ENCODE assay signal across 1 cellular context in the genomic region with DNA sequence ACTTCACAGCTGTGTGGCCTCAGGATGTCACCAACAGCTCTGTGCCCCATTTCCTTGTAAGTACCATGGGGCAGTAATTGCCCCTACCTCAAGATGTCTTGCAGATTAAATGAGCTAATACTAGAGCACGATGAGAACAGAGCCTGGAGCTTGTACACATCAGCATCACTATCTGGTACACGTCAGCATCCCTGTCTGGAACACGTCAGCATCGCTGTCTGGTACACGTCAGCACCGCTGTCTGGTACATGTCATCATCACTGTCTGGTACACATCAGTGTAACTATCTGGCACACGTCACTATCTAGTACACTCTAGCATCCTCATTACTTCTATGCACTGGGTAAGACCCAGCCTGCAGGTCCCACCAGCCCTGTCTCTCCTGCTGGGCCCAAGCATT.
TF ChIP-seq lines count a peak whose summit lies in the region.

No MANE protein-coding gene starts in this region.

TF ChIP-seq in IMR-90, 13 proteins besides CTCF, POLR2A, EP300 and RAD21 (continued from another document):
- TF ChIP-seq, protein P1, sequence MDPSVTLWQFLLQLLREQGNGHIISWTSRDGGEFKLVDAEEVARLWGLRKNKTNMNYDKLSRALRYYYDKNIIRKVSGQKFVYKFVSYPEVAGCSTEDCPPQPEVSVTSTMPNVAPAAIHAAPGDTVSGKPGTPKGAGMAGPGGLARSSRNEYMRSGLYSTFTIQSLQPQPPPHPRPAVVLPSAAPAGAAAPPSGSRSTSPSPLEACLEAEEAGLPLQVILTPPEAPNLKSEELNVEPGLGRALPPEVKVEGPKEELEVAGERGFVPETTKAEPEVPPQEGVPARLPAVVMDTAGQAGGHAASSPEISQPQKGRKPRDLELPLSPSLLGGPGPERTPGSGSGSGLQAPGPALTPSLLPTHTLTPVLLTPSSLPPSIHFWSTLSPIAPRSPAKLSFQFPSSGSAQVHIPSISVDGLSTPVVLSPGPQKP (IDR thresholded peaks at IDR 0.05; ENCODE audit: borderline replicate concordance, low read depth, low read length) = no peak
- TF ChIP-seq CHD1 (IDR thresholded peaks at IDR 0.05; ENCODE audit: low read depth, low read length) = no peak
- no peak for TF ChIP-seq MAFK (IDR thresholded peaks at IDR 0.05; ENCODE audit: low read depth, low read length)
- TF ChIP-seq MAZ (IDR thresholded peaks at IDR 0.05; ENCODE audit: borderline replicate concordance, low read depth, low read length) = no peak
- TF ChIP-seq, protein P2, sequence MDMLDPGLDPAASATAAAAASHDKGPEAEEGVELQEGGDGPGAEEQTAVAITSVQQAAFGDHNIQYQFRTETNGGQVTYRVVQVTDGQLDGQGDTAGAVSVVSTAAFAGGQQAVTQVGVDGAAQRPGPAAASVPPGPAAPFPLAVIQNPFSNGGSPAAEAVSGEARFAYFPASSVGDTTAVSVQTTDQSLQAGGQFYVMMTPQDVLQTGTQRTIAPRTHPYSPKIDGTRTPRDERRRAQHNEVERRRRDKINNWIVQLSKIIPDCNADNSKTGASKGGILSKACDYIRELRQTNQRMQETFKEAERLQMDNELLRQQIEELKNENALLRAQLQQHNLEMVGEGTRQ (IDR thresholded peaks at IDR 0.05; ENCODE audit: low read depth, low read length) = no peak
- TF ChIP-seq CEBPB (IDR thresholded peaks at IDR 0.05; ENCODE audit: low read depth, low read length) = no peak
- TF ChIP-seq BHLHE40 (IDR thresholded peaks at IDR 0.05; ENCODE audit: low read depth, low read length) = no peak
- TF ChIP-seq NFE2L2 (IDR thresholded peaks at IDR 0.05; ENCODE audit: low read depth, low read length) = no peak
- TF ChIP-seq SMC3 (IDR thresholded peaks at IDR 0.05; ENCODE audit: low read depth, low read length) = no peak
- TF ChIP-seq RCOR1 (IDR thresholded peaks at IDR 0.05; ENCODE audit: insufficient replicate concordance, low read length) = no peak
- no peak for TF ChIP-seq RFX5 (IDR thresholded peaks at IDR 0.05; ENCODE audit: low read depth, low read length)
- TF ChIP-seq FOS (IDR thresholded peaks at IDR 0.05; ENCODE audit: low read depth, low read length) = no peak
TF ChIP-seq in IMR-90: peak in this region for 0.
